1 cellular context compared by ENCODE assay signal in genomic region chr7:28330384-28331070, GRCh38.
TF ChIP-seq lines count a peak whose summit lies in the region.

No MANE protein-coding gene starts in this region.

TF ChIP-seq in GM12878, 131 proteins besides CTCF, POLR2A, EP300 and RAD21 (continued from another document):
- TF ChIP-seq ZNF384 (IDR thresholded peaks at IDR 0.05; ENCODE audit: borderline replicate concordance, low read depth, low read length) = peak; percentile 57; the same call in 1 of the 2 replicates
- no peak for TF ChIP-seq NR2C1 (IDR thresholded peaks at IDR 0.05)
- no peak for TF ChIP-seq NR2C2 (IDR thresholded peaks at IDR 0.05; ENCODE audit: borderline replicate concordance, control insufficient read depth, insufficient read length, low read depth)
- TF ChIP-seq ZSCAN29 (IDR thresholded peaks at IDR 0.05) = no peak
- no peak for TF ChIP-seq ZNF274 (IDR thresholded peaks at IDR 0.05; ENCODE audit: insufficient read depth, insufficient read length)
- TF ChIP-seq SUZ12 (IDR thresholded peaks at IDR 0.05; ENCODE audit: unreplicated experiment) = no peak
- no peak for TF ChIP-seq CBX5 (IDR thresholded peaks at IDR 0.05; ENCODE audit: low read depth)
- TF ChIP-seq SMC3 (IDR thresholded peaks at IDR 0.05; ENCODE audit: borderline replicate concordance, low read length) = no peak
- TF ChIP-seq NFXL1 (IDR thresholded peaks at IDR 0.05; ENCODE audit: borderline replicate concordance) = no peak
- no peak for TF ChIP-seq SUPT20H (IDR thresholded peaks at IDR 0.05; ENCODE audit: borderline replicate concordance, control insufficient read depth, low read depth, low read length)
- TF ChIP-seq SMAD1 (IDR thresholded peaks at IDR 0.05; ENCODE audit: low read depth, partially characterized antibody) = no peak
- no peak for TF ChIP-seq BCL3 (IDR thresholded peaks at IDR 0.05; ENCODE audit: borderline replicate concordance, insufficient read depth, low read depth, low read length, poor library complexity, severe bottlenecking)
- TF ChIP-seq IKZF1 (conservative IDR thresholded peaks at IDR 0.05) = no peak
- no peak for TF ChIP-seq CREB1 (IDR thresholded peaks at IDR 0.05; ENCODE audit: low read depth)
- no peak for TF ChIP-seq KDM1A (IDR thresholded peaks at IDR 0.05; ENCODE audit: borderline replicate concordance)
- TF ChIP-seq IRF5 (IDR thresholded peaks at IDR 0.05; ENCODE audit: borderline replicate concordance) = no peak
- no peak for TF ChIP-seq ZNF217 (IDR thresholded peaks at IDR 0.05)
- TF ChIP-seq ATF2 (IDR thresholded peaks at IDR 0.05; ENCODE audit: low read length) = no peak
- TF ChIP-seq MTA2 (IDR thresholded peaks at IDR 0.05; ENCODE audit: low read depth) = 0 out of 2 replicates have a peak, but pooled peaks have one; percentile 31
- TF ChIP-seq KLF5 (IDR thresholded peaks at IDR 0.05; ENCODE audit: partially characterized antibody) = no peak
- TF ChIP-seq SKIL (IDR thresholded peaks at IDR 0.05; ENCODE audit: low read depth, poor library complexity, severe bottlenecking) = no peak
- TF ChIP-seq NKRF (conservative IDR thresholded peaks at IDR 0.05) = no peak
- TF ChIP-seq HDGF (IDR thresholded peaks at IDR 0.05) = no peak
- TF ChIP-seq STAT3 (IDR thresholded peaks at IDR 0.05; ENCODE audit: low read depth, low read length) = no peak
- peak; percentile 62; the same call in 1 of the 2 replicates for TF ChIP-seq RUNX3 (IDR thresholded peaks at IDR 0.05; ENCODE audit: low read length)
- no peak for TF ChIP-seq CUX1 (IDR thresholded peaks at IDR 0.05; ENCODE audit: insufficient replicate concordance, low read depth, low read length)
- TF ChIP-seq SREBF2 (IDR thresholded peaks at IDR 0.05; ENCODE audit: low read length) = no peak
- no peak for TF ChIP-seq MLLT1 (IDR thresholded peaks at IDR 0.05)
- TF ChIP-seq CBFB (IDR thresholded peaks at IDR 0.05; ENCODE audit: low read depth) = no peak
- no peak for TF ChIP-seq CEBPB (IDR thresholded peaks at IDR 0.05; ENCODE audit: borderline replicate concordance in 1 of 2, low read depth in 2 of 2, low read length in 2 of 2)
- TF ChIP-seq RELA (IDR thresholded peaks at IDR 0.05; ENCODE audit: borderline replicate concordance, partially characterized antibody) = no peak
